Comparison of ENCODE assay signal across 1 cellular context in the genomic region with DNA sequence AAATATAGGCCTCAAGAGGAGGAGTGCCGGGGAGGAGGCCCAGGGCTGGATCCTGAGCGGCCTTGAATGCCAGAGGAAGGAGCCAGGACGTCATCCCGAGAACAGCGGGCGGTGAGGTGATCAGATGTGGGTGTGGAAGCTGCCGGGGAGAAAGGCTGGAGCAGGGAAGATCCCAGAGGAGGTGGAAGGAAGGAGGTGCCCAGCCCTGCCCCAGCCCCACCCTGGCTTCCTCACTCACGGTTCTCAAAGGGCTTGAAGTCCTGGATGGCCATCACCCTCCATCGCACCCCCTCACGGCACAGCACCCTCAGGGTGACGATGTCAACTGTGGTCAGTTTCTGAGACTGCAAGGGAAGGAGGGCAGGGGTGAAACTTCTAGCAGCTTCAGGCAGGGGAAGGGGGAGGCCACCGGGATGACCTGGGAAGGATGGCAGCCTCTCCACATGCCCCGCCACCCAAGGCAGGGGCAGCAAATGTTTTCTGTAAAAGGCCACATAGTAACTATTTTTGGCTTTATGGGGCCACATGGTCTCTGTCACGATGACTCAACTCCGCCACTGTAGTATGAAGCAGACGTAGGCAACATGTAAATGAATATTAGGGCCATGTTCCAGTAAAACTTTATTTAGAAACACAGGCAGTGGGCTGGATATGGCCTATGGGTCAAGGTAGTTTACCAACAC.
TF ChIP-seq lines count a peak whose summit lies in the region.

No MANE protein-coding gene starts in this region.

TF ChIP-seq in HepG2, 621 proteins besides CTCF, POLR2A, EP300 and RAD21:
- TF ChIP-seq MYNN (CRISPR knock-in tag; IDR thresholded peaks at IDR 0.05; ENCODE audit: low read depth) (no peak), ZNF263 (CRISPR knock-in tag; IDR thresholded peaks at IDR 0.05) (0 out of 2 replicates have a peak, but pooled peaks have one; percentile 27), ZNF670 (CRISPR knock-in tag; IDR thresholded peaks at IDR 0.05; ENCODE audit: borderline replicate concordance) (no peak)
